Comparison of ENCODE assay signal across 12 cellular contexts in the genomic region with DNA sequence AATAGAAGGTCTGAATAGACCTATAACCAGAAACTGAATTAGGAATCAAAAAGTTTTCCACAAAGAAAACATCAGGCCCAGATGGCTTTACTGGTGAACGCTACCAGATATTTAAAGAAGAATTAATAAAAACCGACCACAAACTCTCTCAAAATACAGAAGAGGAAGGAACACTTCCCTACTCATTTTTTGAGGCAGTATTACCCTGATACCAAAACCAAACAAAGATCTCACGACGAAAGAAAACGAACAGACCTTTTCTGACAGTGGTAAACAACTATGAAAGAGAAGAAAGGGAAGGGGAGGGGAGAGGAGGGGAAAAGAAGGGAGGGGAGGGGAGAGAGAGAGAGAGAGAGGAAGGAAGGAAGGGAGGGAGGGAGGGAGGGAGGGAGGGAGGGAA. TPM values are rescaled to one million over a fixed set of nuclear protein-coding genes. Genes with fewer than 3 reads are reported as not detected.
DNase-seq lines count a peak whose midpoint lies in the region; ATAC-seq and TF ChIP-seq lines count a peak whose summit lies in the region.
"Had no signal": no experiment of that assay in that cellular context is flagged by ENCODE, and none has a peak within 500 bp of the region (broad histone marks: within the 10 kb centered on the region; RNA-seq: fewer than 3 reads in every experiment).

No MANE protein-coding gene starts in this region.

- H3K27me3 Mint-ChIP-seq in immature natural killer cell (ENCODE audit: low read depth in 3 of 3) = peaks cover 2 to 10% (median 4%) of the 10 kb centered on the region in 3 donors

- peak; percentile 77 for DNase-seq in MV-4-11 (lab: John Stamatoyannopoulos, UW)
- no peak for DNase-seq in immature natural killer cell
- no peak for DNase-seq in NCI-H2107 (lab: John Stamatoyannopoulos, UW)
- no peak for DNase-seq in NCI-H2171 treated with DMSO at 0.1 percent for 48 hours (lab: John Stamatoyannopoulos, UW)
- DNase-seq: GDM1, SJCRH30, small intestine had no signal

- H3K36me3 Mint-ChIP-seq in immature natural killer cell = no peaks in the 10 kb centered on the region

- H3K36me3 ChIP-seq in DOHH2 (ENCODE audit: control insufficient read depth, low read length) = no peaks in the 10 kb centered on the region
- H3K36me3 ChIP-seq: SJCRH30, suprapubic skin had no signal

- peaks cover 87% of the 10 kb centered on the region for H3K79me2 ChIP-seq in DOHH2 (ENCODE audit: control insufficient read depth, low read length)

- H3K27ac ChIP-seq in DOHH2 (ENCODE audit: low read depth, low read length) = peak overlapping the region; percentile 20; the same call in 1 of the 2 replicates
- H3K27ac ChIP-seq: SJCRH30, suprapubic skin had no signal

- no peak for TF ChIP-seq CTCF in DOHH2 (IDR thresholded peaks at IDR 0.05; ENCODE audit: low read depth, low read length, poor library complexity, severe bottlenecking)

- H4K20me1 ChIP-seq in DOHH2 (ENCODE audit: control insufficient read depth, insufficient read depth, low read depth, low read length) = peaks cover 8% of the 10 kb centered on the region; the same call in 1 of the 2 replicates

- peak overlapping the region; percentile 29; the same call in 1 of the 2 replicates for H3K4me3 ChIP-seq in DOHH2 (ENCODE audit: low read length)
- H3K4me3 ChIP-seq: SJCRH30, suprapubic skin had no signal

- no peaks in the 10 kb centered on the region for H3K9me3 Mint-ChIP-seq in immature natural killer cell

- H3K4me3 Mint-ChIP-seq in immature natural killer cell = peak overlapping the region; percentile 63 to 77 (median 75)

- peak overlapping the region; percentile 79 to 96 (median 90) for H3K27ac Mint-ChIP-seq in immature natural killer cell

- ATAC-seq in GM21381 (IDR thresholded peaks at IDR 0.05; ENCODE audit: unreplicated experiment) (peak; percentile 48), HG03108 (IDR thresholded peaks at IDR 0.05; ENCODE audit: unreplicated experiment) (no peak), HG02852 (IDR thresholded peaks at IDR 0.05; ENCODE audit: unreplicated experiment) (no peak)

- H3K9me2 ChIP-seq in DOHH2 (replicated peaks; ENCODE audit: control insufficient read depth, low read length) = no peaks in the 10 kb centered on the region

- peaks cover 12% of the 10 kb centered on the region; the same call in 1 of the 2 replicates for H3F3A ChIP-seq in DOHH2 (ENCODE audit: control insufficient read depth, insufficient read depth)

- H3K4me1 ChIP-seq in DOHH2 (ENCODE audit: control insufficient read depth, low read length) = peaks cover 33% of the 10 kb centered on the region

- H3K9me3 ChIP-seq in DOHH2 (ENCODE audit: control insufficient read depth, insufficient read depth, low read length) = no peaks in the 10 kb centered on the region
- H3K9me3 ChIP-seq: SJCRH30, suprapubic skin had no signal

- no peaks in the 10 kb centered on the region for H3K27me3 ChIP-seq in DOHH2 (ENCODE audit: control insufficient read depth, low read length)
- H3K27me3 ChIP-seq: SJCRH30, suprapubic skin had no signal

- peak overlapping the region; percentile 53 for H3K4me2 ChIP-seq in DOHH2 (ENCODE audit: low read length)

- H3K4me1 Mint-ChIP-seq in immature natural killer cell = peaks cover 90 to 100% of the 10 kb centered on the region in 2 donors

RNA-seq across cellular contexts. Expression of a gene that starts 13.5 kb away (rescaled TPM):
- polyA plus RNA-seq in immature natural killer cell = 10 to 100 TPM; 21.7 to 49.2 (median 44.2) TPM
